Comparison of ENCODE assay signal across 1 cellular context in the genomic region with DNA sequence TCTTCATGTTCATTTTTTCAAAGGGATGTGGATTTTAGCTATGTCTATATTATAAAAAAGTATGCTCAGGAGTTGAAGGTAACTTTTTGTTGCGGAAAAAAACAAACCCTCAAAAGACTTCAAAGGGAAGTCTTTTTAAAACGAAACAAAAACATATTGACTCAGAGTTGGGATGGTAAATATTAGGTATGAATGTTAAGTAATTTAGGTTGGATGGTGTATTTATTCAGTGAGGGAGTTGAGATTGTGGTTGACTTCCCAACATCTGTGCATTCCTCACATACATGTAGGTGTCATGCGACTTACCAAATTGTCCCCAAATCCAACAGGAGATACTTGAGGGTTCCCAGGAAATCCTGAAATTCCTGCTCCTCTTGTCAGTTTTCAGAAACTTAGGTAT.
TF ChIP-seq lines count a peak whose summit lies in the region.

No MANE protein-coding gene starts in this region.

TF ChIP-seq in HepG2, 621 proteins besides CTCF, POLR2A, EP300 and RAD21 (continued from another document):
- no peak for TF ChIP-seq EZH2 (conservative IDR thresholded peaks at IDR 0.05; ENCODE audit: low read depth, low read length)
- peak; percentile 97 for TF ChIP-seq TCF7 (IDR thresholded peaks at IDR 0.05; ENCODE audit: low read depth)
- TF ChIP-seq ZNF205 (CRISPR knock-in tag; IDR thresholded peaks at IDR 0.05): 0 out of 2 replicates have a peak, but pooled peaks have one; percentile 38
- peak; percentile 91 for TF ChIP-seq FOXO1 (CRISPR knock-in tag; IDR thresholded peaks at IDR 0.05)
